Comparison of ENCODE assay signal across 8 cellular contexts in the genomic region with DNA sequence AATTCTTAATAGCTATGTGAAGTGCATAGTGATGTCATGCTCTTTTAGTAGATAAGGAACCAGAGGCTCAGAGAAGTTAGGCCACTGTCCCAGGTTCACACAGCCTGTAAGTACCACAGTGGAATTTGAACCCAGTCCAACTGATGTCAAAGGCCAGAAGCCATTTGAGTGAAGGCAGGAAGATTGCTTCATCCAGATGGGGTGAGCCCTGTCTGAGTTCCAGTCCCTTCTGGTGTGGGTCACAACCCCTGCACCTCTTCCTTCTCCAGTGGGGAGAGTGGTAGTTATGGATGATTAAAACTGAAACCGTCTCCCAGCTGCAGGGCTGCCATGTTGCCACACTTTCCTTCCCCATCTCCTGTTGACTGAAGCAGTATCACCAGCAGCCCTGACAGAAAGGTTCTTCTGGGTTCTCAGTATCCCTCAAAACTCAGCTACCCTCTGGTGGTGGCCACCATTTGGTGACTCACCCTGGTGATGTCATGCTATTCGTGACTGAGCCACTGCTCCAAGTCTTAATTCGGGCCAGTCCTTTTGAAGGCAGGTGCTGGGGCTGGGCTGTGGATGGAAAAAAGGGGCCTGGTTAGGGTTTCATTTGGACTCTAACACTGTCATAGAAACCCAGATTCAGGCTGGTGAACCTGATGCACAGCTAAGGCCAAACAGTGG. TPM values are rescaled to one million over a fixed set of nuclear protein-coding genes. Genes with fewer than 3 reads are reported as not detected.
A peak's percentile ranks its signal among the peaks of the same experiment; 100 is the strongest.
DNase-seq lines count a peak whose midpoint lies in the region; ATAC-seq and TF ChIP-seq lines count a peak whose summit lies in the region.

No MANE protein-coding gene starts in this region.

- intact Hi-C loops in MCF 10A (cut with micrococcal nuclease) (no loop called here), uterus (cut with DNase I; ENCODE audit: low total_unique reads) (no loop called here)

- no TSS peak for BruUV-seq in MCF 10A (replicated peaks; lab: Mats Ljungman, UMichigan)

- H3K27me3 Mint-ChIP-seq in MCF 10A (ENCODE audit: insufficient read depth, unreplicated experiment), result no peaks in the 10 kb centered on the region

- H3K4me1 ChIP-seq in SJSA1 (replicated peaks) (peaks cover 48% of the 10 kb centered on the region), uterus (no peaks in the 10 kb centered on the region)

- peaks cover 14% of the 10 kb centered on the region for H3K4me1 Mint-ChIP-seq in MCF 10A (ENCODE audit: insufficient read depth, unreplicated experiment)

- no peaks in the 10 kb centered on the region for H3K27me3 ChIP-seq in SJSA1 (replicated peaks)
- no peaks in the 10 kb centered on the region for H3K27me3 ChIP-seq in uterus

- no peak for TF ChIP-seq CTCF in MCF 10A (IDR thresholded peaks at IDR 0.05; ENCODE audit: unreplicated experiment)
- TF ChIP-seq CTCF in uterus (IDR thresholded peaks at IDR 0.05), result no peak

- peak overlapping the region; percentile 25 for H3K27ac Mint-ChIP-seq in MCF 10A (ENCODE audit: low read depth, unreplicated experiment)

- TF ChIP-seq POLR2A in uterus (IDR thresholded peaks at IDR 0.05), result no peak

- H3K27ac ChIP-seq in SJSA1, result no peak overlapping the region
- H3K27ac ChIP-seq in substantia nigra (ENCODE audit: low read depth, low read length, poor library complexity, severe bottlenecking), result peak overlapping the region; percentile 2
- peak overlapping the region in 1 of 2 donors; percentile 31 for H3K27ac ChIP-seq in uterus

- H3K36me3 ChIP-seq in SJSA1 (peaks cover 3% of the 10 kb centered on the region; the same call in 1 of the 2 replicates), uterus (no peaks in the 10 kb centered on the region)

- peak; percentile 91 for DNase-seq in EL
- peak; percentile 59 to 78 for DNase-seq in SJSA1 (ENCODE audit: low read depth in 1 of 2, low spot score in 2 of 2)
- DNase-seq in MCF 10A (ENCODE audit: unreplicated experiment), result peak; percentile 70
- peak; percentile 71 for DNase-seq in medulla oblongata (ENCODE audit: extremely low spot score)
- peak in 21 of 49 donors; percentile 3 to 70 (median 35) for DNase-seq in substantia nigra (lab: John Stamatoyannopoulos, UW)
- DNase-seq in uterus, result no peak

- no peak for ATAC-seq in HG03565 (IDR thresholded peaks at IDR 0.05; ENCODE audit: unreplicated experiment)
- no peak for ATAC-seq in GM18519 (IDR thresholded peaks at IDR 0.05; ENCODE audit: low FRiP score, unreplicated experiment)

- peak overlapping the region; percentile 89 for H3K4me3 Mint-ChIP-seq in MCF 10A (ENCODE audit: unreplicated experiment)

- no peak overlapping the region for H3K4me3 ChIP-seq in SJSA1
- H3K4me3 ChIP-seq in uterus, result no peak overlapping the region

- POLR2A ChIA-PET in MCF 10A (lab: Yijun Ruan, JAX), result interaction anchor here (0.6 to 6.3 kb wide), 8 partner anchors 9 to 1422 kb away, joined by 3 to 85 read pairs (median 4); partner anchors contain the start of genes ACTR1A, ARL3, FBXL15 and PDZD7

- no peaks in the 10 kb centered on the region for H3K9me3 Mint-ChIP-seq in MCF 10A (ENCODE audit: unreplicated experiment)

- H3K36me3 Mint-ChIP-seq in MCF 10A (ENCODE audit: insufficient read depth, unreplicated experiment), result peaks cover 23% of the 10 kb centered on the region

- H3K9me3 ChIP-seq in SJSA1 (replicated peaks), result peaks cover 3% of the 10 kb centered on the region; the same call in 1 of the 2 replicates
- no peaks in the 10 kb centered on the region for H3K9me3 ChIP-seq in uterus

- CTCF ChIA-PET in MCF 10A (lab: Yijun Ruan, JAX), result interaction anchor here (0.6 to 2.7 kb wide), 10 partner anchors 19 to 284 kb away, joined by 3 to 15 read pairs (median 4); no protein-coding TSS in a partner anchor

RNA-seq across cellular contexts. Expression of gene C10orf95, which starts 1.5 kb away (rescaled TPM):
- not detected in 2 replicates for total RNA-seq in SJSA1 (2014; rRNA removed; shearing (Covaris generic))
- total RNA-seq in MCF 10A (2022) (0.49 and 0.63 TPM in 2 replicates), uterus (under 1 TPM in 1 of 4 donors, not detected in 3; 0.21 TPM)

RNA-seq across cellular contexts. Expression of gene CUEDC2, which starts 20.4 kb away (rescaled TPM):
- 50.7 and 57.9 TPM in 2 replicates for total RNA-seq in SJSA1 (2014; rRNA removed; shearing (Covaris generic))
- total RNA-seq in MCF 10A (2022) (55.0 and 64.5 TPM in 2 replicates), uterus (10 to 100 TPM; 26.2 to 51.6 (median 35.6) TPM)

RNA-seq across cellular contexts. Expression of gene FBXL15, which starts 32.2 kb away (rescaled TPM):
- 11.0 and 40.1 TPM in 2 replicates for total RNA-seq in SJSA1 (2014; rRNA removed; shearing (Covaris generic))
- total RNA-seq in MCF 10A (2022) (11.1 and 11.3 TPM in 2 replicates), uterus (10 to 100 TPM in 3 of 4 donors, 1 to 10 TPM in 1; 6.8 to 40.0 (median 16.7) TPM)

RNA-seq across cellular contexts. Expression of gene PSD, which starts 34.2 kb away (rescaled TPM):
- total RNA-seq in SJSA1 (2014; rRNA removed; shearing (Covaris generic)), result 0.08 TPM in 1 of 2 replicates, not detected in the other
- total RNA-seq in MCF 10A (2022) (0.66 and 0.75 TPM in 2 replicates), uterus (100 to 1,000 TPM in 1 of 4 donors, 10 to 100 TPM in 2, not detected in 1; 31.3 to 114 (median 37.3) TPM)

RNA-seq across cellular contexts. Expression of gene ACTR1A, which starts 49.7 kb away (rescaled TPM):
- 117 and 126 TPM in 2 replicates for total RNA-seq in SJSA1 (2014; rRNA removed; shearing (Covaris generic))
- 60.1 and 75.3 TPM in 2 replicates for total RNA-seq in MCF 10A (2022)
- 100 to 1,000 TPM in 1 of 4 donors, 10 to 100 TPM in 3; 38.7 to 106 (median 70.9) TPM for total RNA-seq in uterus

Comparison
In these comparisons a context has a peak if more than half of its experiments do, and no peak if none do; other contexts are left out.
1. DNase-seq: peak in EL (single experiment), SJSA1 (2 of 2), MCF 10A (single experiment) and medulla oblongata (single experiment); none in uterus (0 of 2).